Comparison of ENCODE assay signal across 8 cellular contexts in the genomic region with DNA sequence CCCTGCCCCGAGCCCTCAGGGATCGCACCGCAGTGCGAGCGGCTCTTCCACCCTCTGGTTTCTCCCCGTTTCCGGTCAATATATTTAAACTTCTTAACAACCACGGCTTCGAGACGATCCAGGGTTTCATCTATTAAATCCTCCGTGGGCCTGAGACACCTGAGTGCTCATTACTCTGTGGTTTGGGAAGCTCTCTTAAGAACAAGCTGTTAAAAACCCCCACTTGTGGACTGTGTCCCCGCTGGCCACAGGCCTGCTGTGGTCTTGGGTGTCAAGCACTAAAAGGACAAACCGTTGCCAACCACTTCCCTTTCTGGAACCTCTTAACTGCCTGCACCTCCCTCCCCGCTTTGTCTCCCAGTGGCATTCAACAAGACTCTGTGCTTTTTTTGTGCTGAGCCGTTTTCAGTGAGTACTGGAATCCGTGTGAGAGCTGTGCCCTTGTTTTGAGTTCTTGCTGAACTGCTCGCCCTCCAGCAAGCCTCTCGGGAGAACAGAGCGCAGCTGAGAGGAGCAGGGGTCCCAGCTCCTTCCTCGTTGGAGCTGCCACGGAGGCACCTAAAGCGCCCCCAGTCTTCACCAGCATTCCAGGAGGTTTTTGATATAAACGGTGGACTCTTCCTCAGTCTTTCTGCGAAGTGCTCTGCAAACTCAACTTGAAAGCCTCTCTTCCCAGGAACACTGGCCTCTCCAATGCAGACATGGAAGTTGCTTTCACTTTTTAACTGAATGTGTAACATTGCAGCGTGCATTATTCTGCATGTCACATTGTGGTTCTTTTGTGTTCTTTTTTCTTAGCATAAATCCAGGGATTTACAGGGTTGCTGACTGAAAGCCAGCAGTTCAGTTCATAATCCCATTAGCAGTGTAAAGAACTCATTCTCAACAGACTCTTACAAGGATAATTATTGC. TPM values are rescaled to one million over a fixed set of nuclear protein-coding genes. Genes with fewer than 3 reads are reported as not detected.
DNase-seq lines count a peak whose midpoint lies in the region; ATAC-seq, FAIRE-seq and TF ChIP-seq lines count a peak whose summit lies in the region.

No MANE protein-coding gene starts in this region.

- peaks cover 21% of the 10 kb centered on the region for H3K36me3 Mint-ChIP-seq in astrocyte (ENCODE audit: low read depth, unreplicated experiment)

- peak overlapping the region; percentile 95 for H4K8ac ChIP-seq in trophoblast cell (ENCODE audit: low read depth, low read length)

- H3K14ac ChIP-seq in trophoblast cell (ENCODE audit: low read length): peak overlapping the region; percentile 84

- H3K9ac ChIP-seq in astrocyte (ENCODE audit: low read length): peak overlapping the region; percentile 91
- H3K9ac ChIP-seq in trophoblast cell (ENCODE audit: low read length): peak overlapping the region; percentile 85

- peaks cover 53% of the 10 kb centered on the region for H3K4me1 Mint-ChIP-seq in astrocyte (ENCODE audit: low read depth, unreplicated experiment)

- H3K4me3 ChIP-seq in astrocyte (ENCODE audit: insufficient read depth, low read depth, low read length) (peak overlapping the region; percentile 83), right atrium auricular region (peak overlapping the region; percentile 81 to 86), trophoblast cell (ENCODE audit: low read depth, low read length) (peak overlapping the region; percentile 99)

- H3K27ac Mint-ChIP-seq in astrocyte (ENCODE audit: unreplicated experiment): peak overlapping the region; percentile 99

- H3K4me3 Mint-ChIP-seq in astrocyte (ENCODE audit: unreplicated experiment): peak overlapping the region; percentile 93

- H2AK5ac ChIP-seq in trophoblast cell (ENCODE audit: low read length): peak overlapping the region; percentile 22

- peak overlapping the region; percentile 92 for H3K4ac ChIP-seq in trophoblast cell (ENCODE audit: low read depth, low read length)

- peak overlapping the region; percentile 66 for H2AFZ ChIP-seq in astrocyte (ENCODE audit: low read depth, low read length)
- peak overlapping the region; percentile 66 for H2AFZ ChIP-seq in trophoblast cell (ENCODE audit: insufficient read depth, low read length, poor library complexity)

- peak; percentile 41 for ATAC-seq in GM21576 (IDR thresholded peaks at IDR 0.05; ENCODE audit: unreplicated experiment)
- ATAC-seq in HG03565 (IDR thresholded peaks at IDR 0.05; ENCODE audit: unreplicated experiment): no peak

- peaks cover 27% of the 10 kb centered on the region for H3K79me1 ChIP-seq in trophoblast cell (ENCODE audit: low read length)

- H3K27ac ChIP-seq in astrocyte (ENCODE audit: low read depth, low read length) (peak overlapping the region; percentile 84), right atrium auricular region (peak overlapping the region; percentile 91 to 95), trophoblast cell (ENCODE audit: low read depth, low read length) (peak overlapping the region; percentile 92)

- H2BK120ac ChIP-seq in trophoblast cell (ENCODE audit: insufficient read depth, low read length, poor library complexity): peak overlapping the region; percentile 75

- no peaks in the 10 kb centered on the region for H3K27me3 ChIP-seq in astrocyte (ENCODE audit: insufficient read depth, low read length)
- H3K27me3 ChIP-seq in right atrium auricular region: no peaks in the 10 kb centered on the region
- no peaks in the 10 kb centered on the region for H3K27me3 ChIP-seq in trophoblast cell (ENCODE audit: insufficient read depth, low read length)

- H3K4me2 ChIP-seq in astrocyte (ENCODE audit: low read length) (peak overlapping the region; percentile 87), trophoblast cell (ENCODE audit: low read length) (peak overlapping the region; percentile 81)

- H3K18ac ChIP-seq in trophoblast cell (ENCODE audit: low read length): peak overlapping the region; percentile 85

- H4K20me1 ChIP-seq in astrocyte (ENCODE audit: insufficient read depth, low read length): peaks cover 18% of the 10 kb centered on the region

- H2BK12ac ChIP-seq in trophoblast cell (ENCODE audit: low read length): peak overlapping the region; percentile 81

- H3K79me2 ChIP-seq in astrocyte (ENCODE audit: insufficient read depth, low read length) (peaks cover 43% of the 10 kb centered on the region), trophoblast cell (ENCODE audit: control insufficient read depth, insufficient read depth, low read length, poor library complexity) (peaks cover 19% of the 10 kb centered on the region)

- DNase-seq in DMS79 (lab: John Stamatoyannopoulos, UW) (peak; percentile 25), NCI-H82 (lab: John Stamatoyannopoulos, UW) (peak; percentile 40), astrocyte (ENCODE audit: low read depth) (peak; percentile 80), right atrium auricular region (ENCODE audit: low spot score) (peak; percentile 72), trophoblast cell (peak in 1 of 2 donors; percentile 38), NCI-H226 (no peak)

- peaks cover 1% of the 10 kb centered on the region for H3K9me3 Mint-ChIP-seq in astrocyte (ENCODE audit: unreplicated experiment)

- H2BK5ac ChIP-seq in trophoblast cell (ENCODE audit: low read depth, low read length, poor library complexity): peak overlapping the region; percentile 58

- H3K9me3 ChIP-seq in astrocyte (ENCODE audit: insufficient read depth, low read depth, low read length) (no peaks in the 10 kb centered on the region), right atrium auricular region (no peaks in the 10 kb centered on the region), trophoblast cell (ENCODE audit: insufficient read depth, low read depth, low read length) (no peaks in the 10 kb centered on the region)

- peak; percentile 72 for FAIRE-seq in astrocyte (lab: Jason Lieb, UNC)

- H4K91ac ChIP-seq in trophoblast cell (ENCODE audit: low read depth, low read length): peak overlapping the region; percentile 89

- no CpG with 5 or more reads among the region's 25 CpGs for WGBS in trophoblast cell (ENCODE audit: extremely low coverage, insufficient coverage, insufficient read length)

- TF ChIP-seq CTCF in astrocyte (IDR thresholded peaks at IDR 0.05; ENCODE audit: insufficient read depth, low read depth, low read length) (no peak), right atrium auricular region (IDR thresholded peaks at IDR 0.05) (no peak)

- no peak overlapping the region for H3K23ac ChIP-seq in trophoblast cell (ENCODE audit: low read length)

- H3K4me1 ChIP-seq in astrocyte (ENCODE audit: insufficient read depth, low read length) (peaks cover 31% of the 10 kb centered on the region), right atrium auricular region (peaks cover 0 to 8% of the 10 kb centered on the region in 2 donors), trophoblast cell (ENCODE audit: control insufficient read depth in 1 of 2, insufficient read depth in 2 of 2, low read length in 2 of 2) (peaks cover 19 to 34% of the 10 kb centered on the region in 2 experiments)

- H3K36me3 ChIP-seq in astrocyte (ENCODE audit: insufficient read depth, low read length): peaks cover 12% of the 10 kb centered on the region
- H3K36me3 ChIP-seq in right atrium auricular region: no peaks in the 10 kb centered on the region
- H3K36me3 ChIP-seq in trophoblast cell (ENCODE audit: control insufficient read depth in 1 of 2, insufficient read depth in 2 of 2, low read length in 2 of 2): peaks cover 0 to 3% of the 10 kb centered on the region in 2 experiments

- H4K12ac ChIP-seq in trophoblast cell (ENCODE audit: low read depth, low read length): peak overlapping the region; percentile 22

- H3K27me3 Mint-ChIP-seq in astrocyte (ENCODE audit: low read depth, unreplicated experiment): no peaks in the 10 kb centered on the region

RNA-seq across cellular contexts. Expression of a gene that starts 0.7 kb away (rescaled TPM):
- 930 and 1,304 TPM in 2 replicates for total RNA-seq in astrocyte
- total RNA-seq in right atrium auricular region: 100 to 1,000 TPM; 866 to 898 TPM
- 821 and 869 TPM in 2 replicates for polyA plus RNA-seq in trophoblast cell (2013)
